ENCODE assay signal across 14 cellular contexts in genomic region chr20:432677-433299, GRCh38. TPM values are rescaled to one million over a fixed set of nuclear protein-coding genes. Genes with fewer than 3 reads are reported as not detected.
A peak's percentile ranks its signal among the peaks of the same experiment; 100 is the strongest.
DNase-seq lines count a peak whose midpoint lies in the region; ATAC-seq and TF ChIP-seq lines count a peak whose summit lies in the region.
"Had no signal": no experiment of that assay in that cellular context is flagged by ENCODE, and none has a peak within 500 bp of the region (broad histone marks: within the 10 kb centered on the region; RNA-seq: fewer than 3 reads in every experiment).

No MANE protein-coding gene starts in this region.

- H3K27me3 Mint-ChIP-seq in activated naive CD4-positive, alpha-beta T cell treated with anti-CD3 and anti-CD28 coated beads for 36 hours (ENCODE audit: low read depth), result no peaks in the 10 kb centered on the region
- no peaks in the 10 kb centered on the region for H3K27me3 Mint-ChIP-seq in T-cell

- H3K4me3 ChIP-seq in left ventricle myocardium inferior, result no peak overlapping the region
- H3K4me3 ChIP-seq in MM.1S (ENCODE audit: low read length), result no peak overlapping the region
- H3K4me3 ChIP-seq: coronary artery, tibial nerve had no signal

- peaks cover 76% of the 10 kb centered on the region for H3K36me3 ChIP-seq in left ventricle myocardium inferior
- no peaks in the 10 kb centered on the region for H3K36me3 ChIP-seq in MM.1S (replicated peaks; ENCODE audit: insufficient read depth, low read length)

- POLR2A ChIA-PET in T-cell (lab: Charles Lee), result no interaction called here

- no peak overlapping the region for H3K9ac ChIP-seq in MM.1S (ENCODE audit: low read length)

- peak overlapping the region; percentile 33 for H3K27ac ChIP-seq in left ventricle myocardium inferior (replicated peaks)
- no peak overlapping the region for H3K27ac ChIP-seq in MM.1S (ENCODE audit: low read length)
- H3K27ac ChIP-seq: coronary artery had no signal

- H3K27ac Mint-ChIP-seq in activated naive CD4-positive, alpha-beta T cell treated with anti-CD3 and anti-CD28 coated beads for 36 hours, result peak overlapping the region; percentile 97
- H3K27ac Mint-ChIP-seq in T-cell, result peak overlapping the region; percentile 88 to 92
- peak overlapping the region; percentile 95 for H3K27ac Mint-ChIP-seq in stimulated activated effector memory CD8-positive, alpha-beta T cell treated with anti-CD3 and anti-CD28 coated beads, Interleukin-12 subunit alpha, Interleukin-12 subunit beta, amount 100 ng/mL, for 72 hours

- H3K9me3 ChIP-seq in left ventricle myocardium inferior (replicated peaks) (no peaks in the 10 kb centered on the region), MM.1S (replicated peaks; ENCODE audit: insufficient read depth, low read length) (no peaks in the 10 kb centered on the region)
- H3K9me3 ChIP-seq: tibial nerve had no signal

- H3K4me1 Mint-ChIP-seq in activated naive CD4-positive, alpha-beta T cell treated with anti-CD3 and anti-CD28 coated beads for 36 hours (ENCODE audit: low read depth), result peaks cover 53% of the 10 kb centered on the region
- H3K4me1 Mint-ChIP-seq in T-cell, result peaks cover 39 to 60% (median 46%) of the 10 kb centered on the region in 3 donors
- peaks cover 70% of the 10 kb centered on the region for H3K4me1 Mint-ChIP-seq in stimulated activated effector memory CD8-positive, alpha-beta T cell treated with anti-CD3 and anti-CD28 coated beads, Interleukin-12 subunit alpha, Interleukin-12 subunit beta, amount 100 ng/mL, for 72 hours

- peak overlapping the region; percentile 55 for H3K4me3 Mint-ChIP-seq in activated naive CD4-positive, alpha-beta T cell treated with anti-CD3 and anti-CD28 coated beads for 36 hours
- H3K4me3 Mint-ChIP-seq in T-cell, result peak overlapping the region in 1 of 3 donors; percentile 59
- H3K4me3 Mint-ChIP-seq in stimulated activated effector memory CD8-positive, alpha-beta T cell treated with anti-CD3 and anti-CD28 coated beads, Interleukin-12 subunit alpha, Interleukin-12 subunit beta, amount 100 ng/mL, for 72 hours, result peak overlapping the region; percentile 66

- H3K27me3 ChIP-seq in left ventricle myocardium inferior (ENCODE audit: low read depth) (no peaks in the 10 kb centered on the region), MM.1S (replicated peaks; ENCODE audit: insufficient read depth, low read length) (no peaks in the 10 kb centered on the region)
- H3K27me3 ChIP-seq: tibial nerve had no signal

- H3F3A ChIP-seq in MM.1S (ENCODE audit: insufficient read depth, low read length), result peaks cover 7% of the 10 kb centered on the region

- H3K4me1 ChIP-seq in left ventricle myocardium inferior (peaks cover 27% of the 10 kb centered on the region), MM.1S (ENCODE audit: low read length) (peaks cover 8% of the 10 kb centered on the region)
- H3K4me1 ChIP-seq: tibial nerve had no signal

- no peak for DNase-seq in activated naive CD4-positive, alpha-beta T cell treated with anti-CD3 and anti-CD28 coated beads for 36 hours
- DNase-seq in activated naive CD4-positive, alpha-beta T cell treated with Interleukin-2 at 50 U/mL for 16 hours, result no peak
- DNase-seq in T-cell (no peak), left ventricle myocardium inferior (no peak), glomerular visceral epithelial cell (ENCODE audit: extremely low spot score) (no peak), cerebellar cortex (ENCODE audit: low spot score) (no peak), MM.1S (no peak)
- DNase-seq in stimulated activated effector memory CD8-positive, alpha-beta T cell treated with anti-CD3 and anti-CD28 coated beads, Interleukin-12 subunit alpha, Interleukin-12 subunit beta, amount 100 ng/mL, for 72 hours (ENCODE audit: low spot score in 2 of 2), result no peak
- DNase-seq: KG1, kidney, NCI-H2081, OCI-M1 had no signal

- no peaks in the 10 kb centered on the region for H3K9me2 ChIP-seq in MM.1S (replicated peaks; ENCODE audit: insufficient read depth, low read length)

- peak in 1 of 4 experiments; percentile 7 for ATAC-seq in T-cell (replicated peaks in 1 of 4)
- no peak for ATAC-seq in stimulated activated effector memory CD8-positive, alpha-beta T cell treated with anti-CD3 and anti-CD28 coated beads, Interleukin-12 subunit alpha, Interleukin-12 subunit beta, amount 100 ng/mL, for 72 hours

- CTCF ChIA-PET in activated naive CD4-positive, alpha-beta T cell treated with anti-CD3 and anti-CD28 coated beads for 36 hours (lab: Charles Lee), result interaction anchor here (1.4 to 3.0 kb wide), 5 partner anchors 25 to 80 kb away, joined by 3 to 15 read pairs (median 5); no protein-coding TSS in a partner anchor
- CTCF ChIA-PET in T-cell (lab: Charles Lee), result no interaction called here

- no peaks in the 10 kb centered on the region for H3K9me3 Mint-ChIP-seq in activated naive CD4-positive, alpha-beta T cell treated with anti-CD3 and anti-CD28 coated beads for 36 hours
- H3K9me3 Mint-ChIP-seq in T-cell, result no peaks in the 10 kb centered on the region
- no peaks in the 10 kb centered on the region for H3K9me3 Mint-ChIP-seq in stimulated activated effector memory CD8-positive, alpha-beta T cell treated with anti-CD3 and anti-CD28 coated beads, Interleukin-12 subunit alpha, Interleukin-12 subunit beta, amount 100 ng/mL, for 72 hours

- peaks cover 49% of the 10 kb centered on the region for H3K36me3 Mint-ChIP-seq in activated naive CD4-positive, alpha-beta T cell treated with anti-CD3 and anti-CD28 coated beads for 36 hours (ENCODE audit: low read depth)
- H3K36me3 Mint-ChIP-seq in T-cell, result peaks cover 35% of the 10 kb centered on the region
- H3K36me3 Mint-ChIP-seq in stimulated activated effector memory CD8-positive, alpha-beta T cell treated with anti-CD3 and anti-CD28 coated beads, Interleukin-12 subunit alpha, Interleukin-12 subunit beta, amount 100 ng/mL, for 72 hours, result peaks cover 90% of the 10 kb centered on the region

- no peak for TF ChIP-seq CTCF in left ventricle myocardium inferior (IDR thresholded peaks at IDR 0.05; ENCODE audit: borderline replicate concordance)
- no peak for TF ChIP-seq CTCF in MM.1S (IDR thresholded peaks at IDR 0.05; ENCODE audit: low read length)

- no peaks in the 10 kb centered on the region for H4K20me1 ChIP-seq in MM.1S (ENCODE audit: insufficient read depth, low read length)

- H3K79me2 ChIP-seq in MM.1S (ENCODE audit: low read length), result no peaks in the 10 kb centered on the region; the same call in 1 of the 2 replicates

- no peak overlapping the region for H2AFZ ChIP-seq in MM.1S (ENCODE audit: low read length)

- no peak overlapping the region for H3K4me2 ChIP-seq in MM.1S (ENCODE audit: low read depth, low read length)

- intact Hi-C loops in activated naive CD4-positive, alpha-beta T cell treated with anti-CD3 and anti-CD28 coated beads for 36 hours (cut with micrococcal nuclease), result loop anchor here (1.0 kb wide), 2 partner anchors 25 to 111 kb away; partner anchors contain the start of gene CSNK2A1
- intact Hi-C loops in left ventricle myocardium inferior (cut with micrococcal nuclease), result no loop called here

RNA-seq across cellular contexts. Expression of gene RBCK1, which starts 24.7 kb away (rescaled TPM):
- total RNA-seq in activated naive CD4-positive, alpha-beta T cell treated with anti-CD3 and anti-CD28 coated beads for 36 hours, result 100 to 1,000 TPM; 150 to 160 TPM
- 100 to 1,000 TPM in 3 of 5 donors, 10 to 100 TPM in 2; 87.0 to 110 (median 105) TPM for total RNA-seq in T-cell
- 49.7 TPM for total RNA-seq in left ventricle myocardium inferior

RNA-seq across cellular contexts. Expression of gene TBC1D20, which starts 29.5 kb away (rescaled TPM):
- 10 to 100 TPM; 16.2 to 17.4 TPM for total RNA-seq in activated naive CD4-positive, alpha-beta T cell treated with anti-CD3 and anti-CD28 coated beads for 36 hours
- total RNA-seq in T-cell (10 to 100 TPM; 28.9 to 42.7 (median 39.5) TPM), left ventricle myocardium inferior (23.0 TPM)

RNA-seq across cellular contexts. Expression of gene TRIB3, which starts 52.2 kb away (rescaled TPM):
- total RNA-seq in activated naive CD4-positive, alpha-beta T cell treated with anti-CD3 and anti-CD28 coated beads for 36 hours, result 10 to 100 TPM; 47.4 to 49.2 TPM
- total RNA-seq in T-cell, result 10 to 100 TPM in 3 of 5 donors, 1 to 10 TPM in 2; 3.2 to 19.2 (median 16.0) TPM
- total RNA-seq in left ventricle myocardium inferior, result 0.69 TPM
